Comparison of ENCODE assay signal across 8 cellular contexts in genomic region chr14:50335389-50335788, GRCh38. TPM values are rescaled to one million over a fixed set of nuclear protein-coding genes. Genes with fewer than 3 reads are reported as not detected.
DNase-seq lines count a peak whose midpoint lies in the region; ATAC-seq, FAIRE-seq and TF ChIP-seq lines count a peak whose summit lies in the region.

No MANE protein-coding gene starts in this region.

- peaks cover 9 to 23% of the 10 kb centered on the region in 2 donors for H3K4me1 ChIP-seq in left lung
- peaks cover 11% of the 10 kb centered on the region for H3K4me1 ChIP-seq in stomach smooth muscle (ENCODE audit: control insufficient read depth, insufficient read depth, low read length)

- FAIRE-seq in D721Med (lab: Jason Lieb, UNC) = no peak

- H3K36me3 ChIP-seq in left lung (peaks cover 0 to 35% of the 10 kb centered on the region in 2 donors), stomach smooth muscle (ENCODE audit: control insufficient read depth in 2 of 2, insufficient read depth in 2 of 2, low read length in 2 of 2) (peaks cover 3 to 4% of the 10 kb centered on the region in 2 donors)

- H3K9me3 ChIP-seq in left lung (no peaks in the 10 kb centered on the region), stomach smooth muscle (ENCODE audit: control insufficient read depth in 2 of 2, low read length in 2 of 2) (no peaks in the 10 kb centered on the region)

- DNase-seq in D721Med (ENCODE audit: insufficient read length, low spot score) (peak; percentile 19), NCI-H2107 (lab: John Stamatoyannopoulos, UW) (peak; percentile 41), choroid plexus epithelial cell (ENCODE audit: low read depth) (peak; percentile 89), left lung (no peak), SW480 (ENCODE audit: low spot score) (no peak), OCI-M2 (lab: John Stamatoyannopoulos, UW; ENCODE audit: unreplicated experiment) (no peak)

- H3K27ac ChIP-seq in left lung (peak overlapping the region; percentile 53 to 65), stomach smooth muscle (ENCODE audit: low read length) (peak overlapping the region; percentile 60)

- H3K27me3 ChIP-seq in left lung = no peaks in the 10 kb centered on the region
- H3K27me3 ChIP-seq in stomach smooth muscle (ENCODE audit: control insufficient read depth in 1 of 2, insufficient read depth in 2 of 2, low read length in 2 of 2) = no peaks in the 10 kb centered on the region

- H3K4me3 ChIP-seq in choroid plexus epithelial cell (ENCODE audit: low read depth, low read length) (no peak overlapping the region), left lung (no peak overlapping the region), stomach smooth muscle (ENCODE audit: low read length in 2 of 2) (peak overlapping the region in 1 of 2 donors; percentile 30)

- no peak overlapping the region for H3K9ac ChIP-seq in stomach smooth muscle (ENCODE audit: low read length in 2 of 2)

- intact Hi-C loops in left lung (cut with DNase I) = no loop called here

- TF ChIP-seq CTCF in D721Med (IDR thresholded peaks at IDR 0.05; ENCODE audit: insufficient read depth, missing control alignments) = peak; percentile 4
- TF ChIP-seq CTCF in choroid plexus epithelial cell (conservative IDR thresholded peaks at IDR 0.05; ENCODE audit: low read depth, low read length) = peak; percentile 33
- TF ChIP-seq CTCF in left lung (IDR thresholded peaks at IDR 0.05) = no peak

- ATAC-seq in left lung (peak; percentile 58), GM21737 (IDR thresholded peaks at IDR 0.05; ENCODE audit: unreplicated experiment) (no peak)

RNA-seq across cellular contexts. Expression of gene DMAC2L, which starts 23.3 kb away (rescaled TPM):
- total RNA-seq in left lung = 10 to 100 TPM; 15.7 to 18.8 TPM

RNA-seq across cellular contexts. Expression of gene L2HGDH, which starts 23.4 kb away (rescaled TPM):
- total RNA-seq in left lung = 1 to 10 TPM; 4.6 to 5.5 TPM

Comparison
In these comparisons a context has a peak if more than half of its experiments do, and no peak if none do; other contexts are left out.
1. DNase-seq: peak in D721Med (single experiment), NCI-H2107 (single experiment) and choroid plexus epithelial cell (single experiment); none in left lung (0 of 2), SW480 (single experiment) and OCI-M2 (single experiment).
2. CTCF ChIP-seq: peak in D721Med (single experiment) and choroid plexus epithelial cell (single experiment); none in left lung (0 of 2).